ENCODE assay signal across 29 cellular contexts in genomic region chr11:26121466-26121865, GRCh38.
"Had no signal": no experiment of that assay in that cellular context is flagged by ENCODE, and none has a peak within 500 bp of the region (broad histone marks: within the 10 kb centered on the region; RNA-seq: fewer than 3 reads in every experiment).

No MANE protein-coding gene starts in this region.

- DNase-seq: activated B cell treated with CpG ODN at 0.5 μM for 24 hours; activated CD4-positive, alpha-beta memory T cell treated with anti-CD3 and anti-CD28 coated beads for 36 hours; activated CD4-positive, alpha-beta T cell treated with anti-CD3 and anti-CD28 coated beads for 4 hours; activated CD4-positive, alpha-beta T cell treated with anti-CD3 and anti-CD28 coated beads, Interleukin-2, amount 10 ng/mL, durations not matched to agents 24 days and 14 days; activated CD4-positive, alpha-beta T cell treated with anti-CD3 and anti-CD28 coated beads, Interleukin-2, amount 50 U/mL, for 1 hour; activated CD4-positive, alpha-beta T cell treated with anti-CD3 and anti-CD28 coated beads, Interleukin-2, amount 50 U/mL, for 4 hours; activated CD4-positive, CD25-positive, alpha-beta regulatory T cell treated with anti-CD3 and anti-CD28 coated beads, Interleukin-2, amount 50 U/mL, for 72 hours; activated CD8-positive, alpha-beta memory T cell treated with anti-CD3 and anti-CD28 coated beads, Interleukin-2, amount 50 U/mL, for 4 hours; activated CD8-positive, alpha-beta T cell treated with anti-CD3 and anti-CD28 coated beads for 36 hours; activated effector memory CD4-positive, alpha-beta T cell treated with anti-CD3 and anti-CD28 coated beads, Interleukin-2, amount 50 U/mL, for 16 hours; activated gamma-delta T cell treated with Interleukin-2 at 50 U/mL for 16 hours; activated naive CD4-positive, alpha-beta T cell; activated naive CD4-positive, alpha-beta T cell treated with anti-CD3 and anti-CD28 coated beads for 36 hours; activated naive CD4-positive, alpha-beta T cell treated with anti-CD3 and anti-CD28 coated beads, Interleukin-2, amount 50 U/mL, for 16 hours; activated naive CD8-positive, alpha-beta T cell treated with anti-CD3 and anti-CD28 coated beads for 36 hours; activated T-cell treated with anti-CD3 and anti-CD28 coated beads for 4 hours; activated T-cell treated with anti-CD3 and anti-CD28 coated beads, Interleukin-2, amount 50 U/mL, for 1 hour; activated T-cell treated with anti-CD3 and anti-CD28 coated beads, Interleukin-2, amount 50 U/mL, for 4 hours; activated T-cell treated with anti-CD3 and anti-CD28 coated beads, Interleukin-2, amount 50 U/mL, for 72 hours; adrenal gland; amniotic stem cell; aorta; body of pancreas; brain microvascular endothelial cell; central memory CD4-positive, alpha-beta T cell; T-helper 2 cell; T-helper 9 cell had no signal

- H3K36me3 ChIP-seq: adrenal gland, brain microvascular endothelial cell, breast epithelium had no signal

- H3K27me3 ChIP-seq: adrenal gland, body of pancreas, brain microvascular endothelial cell, breast epithelium had no signal

- H3K4me1 ChIP-seq: adrenal gland, body of pancreas, breast epithelium had no signal

- H3K9me3 ChIP-seq: adrenal gland, body of pancreas had no signal

- H3K27ac ChIP-seq: adrenal gland, body of pancreas, brain microvascular endothelial cell, breast epithelium, VCaP had no signal

- H3K4me3 ChIP-seq: adrenal gland, body of pancreas, breast epithelium had no signal
